8 cellular contexts compared by ENCODE assay signal in genomic region chr2:156435725-156436476, GRCh38. TPM values are rescaled to one million over a fixed set of nuclear protein-coding genes. Genes with fewer than 3 reads are reported as not detected.
DNase-seq lines count a peak whose midpoint lies in the region; ATAC-seq and TF ChIP-seq lines count a peak whose summit lies in the region.

Gene GPD2 (plus strand): TSS chr2:156436379. CDS start chr2:156476106, 39,727 bp downstream.

- peak within 1 kb of the TSS; percentile 79 for H2BK120ac ChIP-seq in trophoblast cell (ENCODE audit: insufficient read depth, low read length, poor library complexity)

- peak within 1 kb of the TSS; percentile 96 for H3K27ac Mint-ChIP-seq in activated naive CD8-positive, alpha-beta T cell treated with anti-CD3 and anti-CD28 coated beads, Interleukin-2, amount 50 U/mL, for 24 hours
- H3K27ac Mint-ChIP-seq in type B pancreatic cell = peak within 1 kb of the TSS; percentile 97

- in situ Hi-C loops in G401 (cut with HindIII; ENCODE audit: low sequenced_read_pairs) (no loop called here), GM23248 (cut with MboI) (no loop called here)

- H3K4ac ChIP-seq in trophoblast cell (ENCODE audit: low read depth, low read length) = peak within 1 kb of the TSS; percentile 80

- H3K79me1 ChIP-seq in trophoblast cell (ENCODE audit: low read length) = peaks cover 15% of the 10 kb centered on the region

- H4K20me1 ChIP-seq in GM23248 (ENCODE audit: insufficient read depth) = no peaks in the 10 kb centered on the region

- H3K23ac ChIP-seq in trophoblast cell (ENCODE audit: low read length) = no peak within 1 kb of the TSS

- no peaks in the 10 kb centered on the region for H3K27me3 ChIP-seq in GM23248 (replicated peaks; ENCODE audit: insufficient read depth)
- H3K27me3 ChIP-seq in cardiac muscle cell = no peaks in the 10 kb centered on the region
- H3K27me3 ChIP-seq in trophoblast cell (ENCODE audit: insufficient read depth, low read length) = no peaks in the 10 kb centered on the region

- H3K4me1 Mint-ChIP-seq in activated naive CD8-positive, alpha-beta T cell treated with anti-CD3 and anti-CD28 coated beads, Interleukin-2, amount 50 U/mL, for 24 hours = peaks cover 40% of the 10 kb centered on the region
- peaks cover 23% of the 10 kb centered on the region for H3K4me1 Mint-ChIP-seq in type B pancreatic cell (ENCODE audit: unreplicated experiment)

- H3K36me3 Mint-ChIP-seq in activated naive CD8-positive, alpha-beta T cell treated with anti-CD3 and anti-CD28 coated beads, Interleukin-2, amount 50 U/mL, for 24 hours (ENCODE audit: low read depth) = peaks cover 21% of the 10 kb centered on the region
- peaks cover 11% of the 10 kb centered on the region for H3K36me3 Mint-ChIP-seq in type B pancreatic cell

- H4K12ac ChIP-seq in trophoblast cell (ENCODE audit: low read depth, low read length) = peak within 1 kb of the TSS; percentile 26

- H3K9ac ChIP-seq in GM23248 (peak within 1 kb of the TSS; percentile 90), trophoblast cell (ENCODE audit: low read length) (peak within 1 kb of the TSS; percentile 95)

- peak within 1 kb of the TSS; percentile 97 for H3K4me3 Mint-ChIP-seq in activated naive CD8-positive, alpha-beta T cell treated with anti-CD3 and anti-CD28 coated beads, Interleukin-2, amount 50 U/mL, for 24 hours
- peak within 1 kb of the TSS; percentile 96 for H3K4me3 Mint-ChIP-seq in type B pancreatic cell

- 0 to 1% methylated on average over 47 to 69 of the region's 75 CpGs for WGBS in GM23248 (ENCODE audit: low coverage in 1 of 2, low lambda C conversion rate in 2 of 2, missing lambda C conversion rate in 2 of 2), 2 experiments
- WGBS in trophoblast cell (ENCODE audit: extremely low coverage, insufficient coverage, insufficient read length) = no CpG with 5 or more reads among the region's 75 CpGs

- H3K4me1 ChIP-seq in GM23248 (ENCODE audit: insufficient read depth) (peaks cover 37% of the 10 kb centered on the region), cardiac muscle cell (ENCODE audit: low read depth) (peaks cover 6% of the 10 kb centered on the region), trophoblast cell (ENCODE audit: control insufficient read depth in 1 of 2, insufficient read depth in 2 of 2, low read length in 2 of 2) (peaks cover 3 to 5% of the 10 kb centered on the region in 2 experiments)

- no peaks in the 10 kb centered on the region for H3K9me2 ChIP-seq in GM23248 (ENCODE audit: insufficient read depth)

- H2BK12ac ChIP-seq in trophoblast cell (ENCODE audit: low read length) = no peak within 1 kb of the TSS

- TF ChIP-seq CTCF in LNCaP clone FGC (IDR thresholded peaks at IDR 0.05; ENCODE audit: control insufficient read depth, extremely low read depth, insufficient read depth) (no peak), cardiac muscle cell (IDR thresholded peaks at IDR 0.05; ENCODE audit: low read depth, low read length) (peak; percentile 10), type B pancreatic cell (conservative IDR thresholded peaks at IDR 0.05) (peak; percentile 51)

- H3K27ac ChIP-seq in GM23248 (peak within 1 kb of the TSS; percentile 84), cardiac muscle cell (peak within 1 kb of the TSS; percentile 93), trophoblast cell (ENCODE audit: low read depth, low read length) (peak within 1 kb of the TSS; percentile 97)

- H3K36me3 ChIP-seq in GM23248 (ENCODE audit: low read depth) (no peaks in the 10 kb centered on the region), cardiac muscle cell (no peaks in the 10 kb centered on the region), trophoblast cell (ENCODE audit: control insufficient read depth in 1 of 2, insufficient read depth in 2 of 2, low read length in 2 of 2) (no peaks in the 10 kb centered on the region)

- H3K18ac ChIP-seq in trophoblast cell (ENCODE audit: low read length) = peak within 1 kb of the TSS; percentile 85

- H4K91ac ChIP-seq in trophoblast cell (ENCODE audit: low read depth, low read length) = peak within 1 kb of the TSS; percentile 92

- H3K27me3 Mint-ChIP-seq in activated naive CD8-positive, alpha-beta T cell treated with anti-CD3 and anti-CD28 coated beads, Interleukin-2, amount 50 U/mL, for 24 hours = no peaks in the 10 kb centered on the region
- no peaks in the 10 kb centered on the region for H3K27me3 Mint-ChIP-seq in type B pancreatic cell

- H2BK5ac ChIP-seq in trophoblast cell (ENCODE audit: low read depth, low read length, poor library complexity) = peak within 1 kb of the TSS; percentile 71

- ATAC-seq in activated naive CD8-positive, alpha-beta T cell treated with anti-CD3 and anti-CD28 coated beads, Interleukin-2, amount 50 U/mL, for 24 hours = peak; percentile 69

- H3K4me2 ChIP-seq in GM23248 (ENCODE audit: unreplicated experiment) (peak within 1 kb of the TSS; percentile 90), trophoblast cell (ENCODE audit: low read length) (peak within 1 kb of the TSS; percentile 92)

- H3K79me2 ChIP-seq in GM23248 (ENCODE audit: insufficient read depth) = peaks cover 43% of the 10 kb centered on the region
- peaks cover 6% of the 10 kb centered on the region for H3K79me2 ChIP-seq in trophoblast cell (ENCODE audit: control insufficient read depth, insufficient read depth, low read length, poor library complexity)

- H4K8ac ChIP-seq in trophoblast cell (ENCODE audit: low read depth, low read length) = peak within 1 kb of the TSS; percentile 95

- DNase-seq in G401 (ENCODE audit: low spot score) (peak; percentile 83), GM23248 (peak; percentile 96), LNCaP clone FGC (ENCODE audit: low read depth) (peak; percentile 44), SW480 (ENCODE audit: low spot score) (peak; percentile 89), cardiac muscle cell (ENCODE audit: low read depth in 1 of 2, low spot score in 1 of 2) (peak; percentile 93 to 94), trophoblast cell (peak; percentile 95), type B pancreatic cell (ENCODE audit: extremely low spot score, unreplicated experiment) (peak; percentile 87)
- DNase-seq in activated naive CD8-positive, alpha-beta T cell treated with anti-CD3 and anti-CD28 coated beads, Interleukin-2, amount 50 U/mL, for 24 hours = peak; percentile 70

- H3F3A ChIP-seq in GM23248 (ENCODE audit: insufficient read depth) = peaks cover 36% of the 10 kb centered on the region

- H3K4me3 ChIP-seq in GM23248 (peak within 1 kb of the TSS; percentile 80), LNCaP clone FGC (ENCODE audit: low read depth, low read length) (peak within 1 kb of the TSS; percentile 55), cardiac muscle cell (peak within 1 kb of the TSS; percentile 44), trophoblast cell (ENCODE audit: low read depth, low read length) (peak within 1 kb of the TSS; percentile 87)

- H2AK5ac ChIP-seq in trophoblast cell (ENCODE audit: low read length) = peak within 1 kb of the TSS; percentile 11

- peak within 1 kb of the TSS; percentile 84 for H3K14ac ChIP-seq in trophoblast cell (ENCODE audit: low read length)

- no peaks in the 10 kb centered on the region for H3K9me3 Mint-ChIP-seq in activated naive CD8-positive, alpha-beta T cell treated with anti-CD3 and anti-CD28 coated beads, Interleukin-2, amount 50 U/mL, for 24 hours
- no peaks in the 10 kb centered on the region for H3K9me3 Mint-ChIP-seq in type B pancreatic cell

- no peaks in the 10 kb centered on the region for H3K9me3 ChIP-seq in GM23248 (ENCODE audit: low read depth)
- H3K9me3 ChIP-seq in cardiac muscle cell (ENCODE audit: low read depth) = no peaks in the 10 kb centered on the region
- no peaks in the 10 kb centered on the region for H3K9me3 ChIP-seq in trophoblast cell (ENCODE audit: insufficient read depth, low read depth, low read length)

- H2AFZ ChIP-seq in GM23248 (peak within 1 kb of the TSS; percentile 84), trophoblast cell (ENCODE audit: insufficient read depth, low read length, poor library complexity) (peak within 1 kb of the TSS; percentile 96)

RNA-seq across cellular contexts. Expression of gene GPD2, which starts in this region (rescaled TPM):
- total RNA-seq in G401 (2014; rRNA removed; shearing (Covaris generic)) = 5.7 and 9.9 TPM in 2 replicates
- total RNA-seq in GM23248 (2014; rRNA removed; shearing (Covaris generic)) = 37.7 and 62.3 TPM in 2 replicates
- polyA plus RNA-seq in GM23248 (2016; fragmentation: Nextera tagmentation; extraction: Ambion mirVana) (16.1 and 18.6 TPM in 2 replicates), cardiac muscle cell (8.1 and 11.3 TPM in 2 replicates)
- total RNA-seq in cardiac muscle cell (25.2 and 27.4 TPM in 2 replicates), type B pancreatic cell (ENCODE audit: low replicate concordance) (25.3 and 56.3 TPM in 2 replicates)
- polyA plus RNA-seq in trophoblast cell (2013) = 18.9 and 20.0 TPM in 2 replicates

Comparison
In these comparisons a context has a peak if more than half of its experiments do, and no peak if none do; other contexts are left out.
1. Peak in every context shown above with its lines: DNase-seq, ATAC-seq, H3K4me3 ChIP-seq and H3K27ac ChIP-seq.
2. DNase-seq: peak in every context shown above with its lines; median percentile 96 in GM23248; 95 in trophoblast cell; 94 in cardiac muscle cell; 89 in SW480; 87 in type B pancreatic cell; 83 in G401; 70 in activated naive CD8-positive, alpha-beta T cell treated with anti-CD3 and anti-CD28 coated beads, Interleukin-2, amount 50 U/mL, for 24 hours; 44 in LNCaP clone FGC.